Comparison of ENCODE assay signal across 8 cellular contexts in the genomic region with DNA sequence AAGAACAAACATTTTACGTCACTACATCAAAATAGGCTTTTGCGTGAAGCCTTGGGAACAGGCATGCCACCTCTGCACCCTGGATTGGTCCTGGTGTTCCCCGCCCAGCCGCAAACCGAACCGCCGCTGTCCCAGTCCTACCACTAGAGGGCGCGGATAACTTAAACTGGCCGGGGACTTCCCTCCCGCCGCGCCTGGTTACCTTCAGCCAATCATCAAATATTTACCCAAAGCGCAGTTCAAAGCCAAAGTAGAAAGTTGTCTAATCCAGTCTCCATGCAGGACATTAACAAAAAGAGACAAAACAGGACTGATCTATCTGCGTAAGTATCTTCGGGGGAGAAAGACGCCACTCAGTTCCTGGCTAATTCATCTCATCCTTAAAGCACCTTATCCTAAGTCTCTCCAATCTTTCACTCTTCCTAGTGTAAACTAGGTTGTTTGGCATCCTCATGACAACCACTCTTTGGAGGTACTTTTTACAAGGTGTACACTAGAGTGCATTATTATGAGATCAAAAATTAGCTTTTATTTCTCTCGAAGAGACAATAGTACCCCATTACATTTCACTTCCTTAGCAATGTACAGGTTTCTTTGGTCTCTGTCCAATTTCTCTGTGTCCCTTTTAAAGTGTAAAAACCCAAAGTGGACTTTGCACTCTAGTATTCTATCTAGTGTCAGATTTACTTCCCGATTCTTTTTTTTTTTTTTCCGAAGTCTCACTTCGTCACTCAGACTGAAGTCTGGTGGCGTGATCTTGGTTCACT. TPM values are rescaled to one million over a fixed set of nuclear protein-coding genes. Genes with fewer than 3 reads are reported as not detected.
DNase-seq lines count a peak whose midpoint lies in the region; ATAC-seq and TF ChIP-seq lines count a peak whose summit lies in the region.

No MANE protein-coding gene starts in this region.

- H3K4me3 ChIP-seq in rectal smooth muscle tissue (ENCODE audit: low read length): peak overlapping the region; percentile 44
- peak overlapping the region in 1 of 2 donors; percentile 23 for H3K4me3 ChIP-seq in uterus

- H3K27ac ChIP-seq in rectal smooth muscle tissue (ENCODE audit: low read depth, low read length): peak overlapping the region; percentile 76
- peak overlapping the region; percentile 44 to 79 for H3K27ac ChIP-seq in uterus

- no peaks in the 10 kb centered on the region for H3K9me3 ChIP-seq in uterus

- DNase-seq in AG08395 (ENCODE audit: low spot score): peak; percentile 91
- DNase-seq in GM20000 (ENCODE audit: low spot score): peak; percentile 79
- peak; percentile 77 to 89 for DNase-seq in NCI-H1930 (lab: John Stamatoyannopoulos, UW)
- peak; percentile 85 for DNase-seq in T-helper 22 cell (ENCODE audit: low read depth)
- DNase-seq in anterior cingulate cortex (lab: John Stamatoyannopoulos, UW): peak in 56 of 58 donors; percentile 20 to 89 (median 70)
- peak; percentile 93 for DNase-seq in left ventricle myocardium superior
- DNase-seq in uterus: peak; percentile 90 to 93

- H3K36me3 ChIP-seq in rectal smooth muscle tissue (ENCODE audit: control insufficient read depth, insufficient read depth, low read length) (no peaks in the 10 kb centered on the region), uterus (no peaks in the 10 kb centered on the region)

- H3K9ac ChIP-seq in rectal smooth muscle tissue (ENCODE audit: low read length): peak overlapping the region; percentile 5

- ATAC-seq in left ventricle myocardium superior: peak; percentile 35

- H3K27me3 ChIP-seq in rectal smooth muscle tissue (ENCODE audit: control insufficient read depth, insufficient read depth, low read length) (no peaks in the 10 kb centered on the region), uterus (no peaks in the 10 kb centered on the region)

- H3K4me1 ChIP-seq in rectal smooth muscle tissue (ENCODE audit: control insufficient read depth, insufficient read depth, low read length) (peaks cover 13% of the 10 kb centered on the region), uterus (peaks cover 0 to 7% of the 10 kb centered on the region in 2 donors)

- TF ChIP-seq CTCF in GM20000 (IDR thresholded peaks at IDR 0.05; ENCODE audit: extremely low read depth, missing control alignments) (peak; percentile 87), uterus (IDR thresholded peaks at IDR 0.05) (peak; percentile 80 to 94 (median 92))

- intact Hi-C loops in left ventricle myocardium superior (cut with micrococcal nuclease) (no loop called here), uterus (cut with DNase I; ENCODE audit: low total_unique reads) (no loop called here)

- peak in 1 of 2 donors; percentile 31 for TF ChIP-seq POLR2A in uterus (IDR thresholded peaks at IDR 0.05)

RNA-seq across cellular contexts. Expression of gene CRY2, which starts 3.9 kb away (rescaled TPM):
- total RNA-seq in left ventricle myocardium superior (90.1 TPM), uterus (10 to 100 TPM; 22.1 to 91.8 (median 61.0) TPM)

RNA-seq across cellular contexts. Expression of gene SLC35C1, which starts 38.4 kb away (rescaled TPM):
- total RNA-seq in left ventricle myocardium superior: 5.1 TPM
- total RNA-seq in uterus: 10 to 100 TPM in 1 of 4 donors, 1 to 10 TPM in 2, under 1 TPM in 1; under 0.01 to 12.7 (median 5.2) TPM

RNA-seq across cellular contexts. Expression of gene MAPK8IP1, which starts 42.1 kb away (rescaled TPM):
- 4.4 TPM for total RNA-seq in left ventricle myocardium superior
- total RNA-seq in uterus: 10 to 100 TPM in 3 of 4 donors, 1 to 10 TPM in 1; 2.1 to 29.9 (median 20.0) TPM
